1 cellular context compared by ENCODE assay signal in genomic region chr1:18641005-18641941, GRCh38.
TF ChIP-seq lines count a peak whose summit lies in the region.

No MANE protein-coding gene starts in this region.

TF ChIP-seq in HEK293, 187 proteins besides CTCF, POLR2A, EP300 and RAD21 (continued from another document and continues in another):
- TF ChIP-seq, protein P1, sequence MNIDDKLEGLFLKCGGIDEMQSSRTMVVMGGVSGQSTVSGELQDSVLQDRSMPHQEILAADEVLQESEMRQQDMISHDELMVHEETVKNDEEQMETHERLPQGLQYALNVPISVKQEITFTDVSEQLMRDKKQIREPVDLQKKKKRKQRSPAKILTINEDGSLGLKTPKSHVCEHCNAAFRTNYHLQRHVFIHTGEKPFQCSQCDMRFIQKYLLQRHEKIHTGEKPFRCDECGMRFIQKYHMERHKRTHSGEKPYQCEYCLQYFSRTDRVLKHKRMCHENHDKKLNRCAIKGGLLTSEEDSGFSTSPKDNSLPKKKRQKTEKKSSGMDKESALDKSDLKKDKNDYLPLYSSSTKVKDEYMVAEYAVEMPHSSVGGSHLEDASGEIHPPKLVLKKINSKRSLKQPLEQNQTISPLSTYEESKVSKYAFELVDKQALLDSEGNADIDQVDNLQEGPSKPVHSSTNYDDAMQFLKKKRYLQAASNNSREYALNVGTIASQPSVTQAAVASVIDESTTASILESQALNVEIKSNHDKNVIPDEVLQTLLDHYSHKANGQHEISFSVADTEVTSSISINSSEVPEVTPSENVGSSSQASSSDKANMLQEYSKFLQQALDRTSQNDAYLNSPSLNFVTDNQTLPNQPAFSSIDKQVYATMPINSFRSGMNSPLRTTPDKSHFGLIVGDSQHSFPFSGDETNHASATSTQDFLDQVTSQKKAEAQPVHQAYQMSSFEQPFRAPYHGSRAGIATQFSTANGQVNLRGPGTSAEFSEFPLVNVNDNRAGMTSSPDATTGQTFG (tag by site-specific recombination; IDR thresholded peaks at IDR 0.05; ENCODE audit: borderline replicate concordance) = no peak
- TF ChIP-seq ZNF449 (tag by site-specific recombination; IDR thresholded peaks at IDR 0.05) = 0 out of 2 replicates have a peak, but pooled peaks have one; percentile 10
- TF ChIP-seq ZNF169 (tag by site-specific recombination; IDR thresholded peaks at IDR 0.05) = no peak
- TF ChIP-seq, protein P2, sequence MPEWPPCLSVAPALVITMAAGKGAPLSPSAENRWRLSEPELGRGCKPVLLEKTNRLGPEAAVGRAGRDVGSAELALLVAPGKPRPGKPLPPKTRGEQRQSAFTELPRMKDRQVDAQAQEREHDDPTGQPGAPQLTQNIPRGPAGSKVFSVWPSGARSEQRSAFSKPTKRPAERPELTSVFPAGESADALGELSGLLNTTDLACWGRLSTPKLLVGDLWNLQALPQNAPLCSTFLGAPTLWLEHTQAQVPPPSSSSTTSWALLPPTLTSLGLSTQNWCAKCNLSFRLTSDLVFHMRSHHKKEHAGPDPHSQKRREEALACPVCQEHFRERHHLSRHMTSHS (tag by site-specific recombination; IDR thresholded peaks at IDR 0.05) = no peak
- TF ChIP-seq, protein P3, sequence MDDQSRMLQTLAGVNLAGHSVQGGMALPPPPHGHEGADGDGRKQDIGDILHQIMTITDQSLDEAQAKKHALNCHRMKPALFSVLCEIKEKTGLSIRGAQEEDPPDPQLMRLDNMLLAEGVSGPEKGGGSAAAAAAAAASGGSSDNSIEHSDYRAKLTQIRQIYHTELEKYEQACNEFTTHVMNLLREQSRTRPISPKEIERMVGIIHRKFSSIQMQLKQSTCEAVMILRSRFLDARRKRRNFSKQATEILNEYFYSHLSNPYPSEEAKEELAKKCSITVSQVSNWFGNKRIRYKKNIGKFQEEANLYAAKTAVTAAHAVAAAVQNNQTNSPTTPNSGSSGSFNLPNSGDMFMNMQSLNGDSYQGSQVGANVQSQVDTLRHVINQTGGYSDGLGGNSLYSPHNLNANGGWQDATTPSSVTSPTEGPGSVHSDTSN (CRISPR knock-in tag; IDR thresholded peaks at IDR 0.05) = no peak
- no peak for TF ChIP-seq ZBTB1 (tag by site-specific recombination; IDR thresholded peaks at IDR 0.05)
- no peak for TF ChIP-seq SP2 (tag by site-specific recombination; IDR thresholded peaks at IDR 0.05)
- no peak for TF ChIP-seq ZNF561 (tag by site-specific recombination; IDR thresholded peaks at IDR 0.05; ENCODE audit: borderline replicate concordance)
- TF ChIP-seq ZNF157 (tag by site-specific recombination; IDR thresholded peaks at IDR 0.05) = no peak
- TF ChIP-seq HOXA7 (CRISPR knock-in tag; IDR thresholded peaks at IDR 0.05; ENCODE audit: borderline replicate concordance) = no peak
- no peak for TF ChIP-seq ZNF175 (tag by site-specific recombination; IDR thresholded peaks at IDR 0.05)
- peak; percentile 55; the same call in 1 of the 2 replicates for TF ChIP-seq ZNF2 (tag by site-specific recombination; IDR thresholded peaks at IDR 0.05)
- TF ChIP-seq MYNN (tag by site-specific recombination; IDR thresholded peaks at IDR 0.05; ENCODE audit: borderline replicate concordance) = no peak
- TF ChIP-seq ZSCAN16 (tag by site-specific recombination; IDR thresholded peaks at IDR 0.05) = peak; percentile 42; the same call in 1 of the 2 replicates
- TF ChIP-seq ZNF140 (tag by site-specific recombination; IDR thresholded peaks at IDR 0.05) = no peak
- TF ChIP-seq ZNF596 (tag by site-specific recombination; IDR thresholded peaks at IDR 0.05) = no peak
- no peak for TF ChIP-seq ZNF138 (tag by site-specific recombination; IDR thresholded peaks at IDR 0.05; ENCODE audit: borderline replicate concordance)
- no peak for TF ChIP-seq SCRT2 (tag by site-specific recombination; IDR thresholded peaks at IDR 0.05)
- no peak for TF ChIP-seq ZNF214 (tag by site-specific recombination; IDR thresholded peaks at IDR 0.05; ENCODE audit: borderline replicate concordance)
- peak; percentile 85 for TF ChIP-seq ZIC2 (tag by site-specific recombination; IDR thresholded peaks at IDR 0.05)
- TF ChIP-seq KLF7 (tag by site-specific recombination; IDR thresholded peaks at IDR 0.05; ENCODE audit: borderline replicate concordance) = 0 out of 2 replicates have a peak, but pooled peaks have one; percentile 44
- no peak for TF ChIP-seq ZBTB17 (tag by site-specific recombination; IDR thresholded peaks at IDR 0.05)
- no peak for TF ChIP-seq ZNF211 (tag by site-specific recombination; IDR thresholded peaks at IDR 0.05; ENCODE audit: low read depth)
- no peak for TF ChIP-seq ZNF391 (tag by site-specific recombination; IDR thresholded peaks at IDR 0.05; ENCODE audit: borderline replicate concordance, low read depth)
- TF ChIP-seq ZNF776 (tag by site-specific recombination; IDR thresholded peaks at IDR 0.05; ENCODE audit: borderline replicate concordance) = no peak
- TF ChIP-seq ZNF133 (tag by site-specific recombination; IDR thresholded peaks at IDR 0.05) = no peak
- TF ChIP-seq, protein P4, sequence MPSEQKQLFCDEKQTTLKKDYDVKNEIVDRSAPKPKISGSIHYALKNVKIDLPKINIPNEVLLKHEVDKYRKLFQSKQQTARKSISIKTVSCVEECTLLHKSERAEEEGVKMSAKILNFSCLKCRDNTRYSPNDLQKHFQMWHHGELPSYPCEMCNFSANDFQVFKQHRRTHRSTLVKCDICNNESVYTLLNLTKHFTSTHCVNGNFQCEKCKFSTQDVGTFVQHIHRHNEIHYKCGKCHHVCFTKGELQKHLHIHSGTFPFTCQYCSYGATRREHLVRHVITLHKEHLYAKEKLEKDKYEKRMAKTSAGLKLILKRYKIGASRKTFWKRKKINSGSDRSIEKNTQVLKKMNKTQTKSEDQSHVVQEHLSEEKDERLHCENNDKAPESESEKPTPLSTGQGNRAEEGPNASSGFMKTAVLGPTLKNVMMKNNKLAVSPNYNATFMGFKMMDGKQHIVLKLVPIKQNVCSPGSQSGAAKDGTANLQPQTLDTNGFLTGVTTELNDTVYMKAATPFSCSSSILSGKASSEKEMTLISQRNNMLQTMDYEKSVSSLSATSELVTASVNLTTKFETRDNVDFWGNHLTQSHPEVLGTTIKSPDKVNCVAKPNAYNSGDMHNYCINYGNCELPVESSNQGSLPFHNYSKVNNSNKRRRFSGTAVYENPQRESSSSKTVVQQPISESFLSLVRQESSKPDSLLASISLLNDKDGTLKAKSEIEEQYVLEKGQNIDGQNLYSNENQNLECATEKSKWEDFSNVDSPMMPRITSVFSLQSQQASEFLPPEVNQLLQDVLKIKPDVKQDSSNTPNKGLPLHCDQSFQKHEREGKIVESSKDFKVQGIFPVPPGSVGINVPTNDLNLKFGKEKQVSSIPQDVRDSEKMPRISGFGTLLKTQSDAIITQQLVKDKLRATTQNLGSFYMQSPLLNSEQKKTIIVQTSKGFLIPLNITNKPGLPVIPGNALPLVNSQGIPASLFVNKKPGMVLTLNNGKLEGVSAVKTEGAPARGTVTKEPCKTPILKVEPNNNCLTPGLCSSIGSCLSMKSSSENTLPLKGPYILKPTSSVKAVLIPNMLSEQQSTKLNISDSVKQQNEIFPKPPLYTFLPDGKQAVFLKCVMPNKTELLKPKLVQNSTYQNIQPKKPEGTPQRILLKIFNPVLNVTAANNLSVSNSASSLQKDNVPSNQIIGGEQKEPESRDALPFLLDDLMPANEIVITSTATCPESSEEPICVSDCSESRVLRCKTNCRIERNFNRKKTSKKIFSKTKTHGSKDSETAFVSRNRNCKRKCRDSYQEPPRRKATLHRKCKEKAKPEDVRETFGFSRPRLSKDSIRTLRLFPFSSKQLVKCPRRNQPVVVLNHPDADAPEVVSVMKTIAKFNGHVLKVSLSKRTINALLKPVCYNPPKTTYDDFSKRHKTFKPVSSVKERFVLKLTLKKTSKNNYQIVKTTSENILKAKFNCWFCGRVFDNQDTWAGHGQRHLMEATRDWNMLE (tag by site-specific recombination; conservative IDR thresholded peaks at IDR 0.05; ENCODE audit: low read depth) = no peak
- peak; percentile 73 for TF ChIP-seq EGR2 (tag by site-specific recombination; IDR thresholded peaks at IDR 0.05; ENCODE audit: low read depth)
- no peak for TF ChIP-seq ZNF311 (tag by site-specific recombination; IDR thresholded peaks at IDR 0.05; ENCODE audit: borderline replicate concordance)
- TF ChIP-seq YY2 (tag by site-specific recombination; IDR thresholded peaks at IDR 0.05) = no peak
- no peak for TF ChIP-seq HIC1 (tag by site-specific recombination; IDR thresholded peaks at IDR 0.05)
- no peak for TF ChIP-seq FEZF1 (tag by site-specific recombination; IDR thresholded peaks at IDR 0.05)
- peak; percentile 77 for TF ChIP-seq ZNF423 (tag by site-specific recombination; IDR thresholded peaks at IDR 0.05)
- no peak for TF ChIP-seq ZNF184 (tag by site-specific recombination; IDR thresholded peaks at IDR 0.05)
- no peak for TF ChIP-seq ZNF514 (tag by site-specific recombination; IDR thresholded peaks at IDR 0.05)
- TF ChIP-seq ZNF146 (tag by site-specific recombination; IDR thresholded peaks at IDR 0.05) = no peak
- TF ChIP-seq, protein P5, sequence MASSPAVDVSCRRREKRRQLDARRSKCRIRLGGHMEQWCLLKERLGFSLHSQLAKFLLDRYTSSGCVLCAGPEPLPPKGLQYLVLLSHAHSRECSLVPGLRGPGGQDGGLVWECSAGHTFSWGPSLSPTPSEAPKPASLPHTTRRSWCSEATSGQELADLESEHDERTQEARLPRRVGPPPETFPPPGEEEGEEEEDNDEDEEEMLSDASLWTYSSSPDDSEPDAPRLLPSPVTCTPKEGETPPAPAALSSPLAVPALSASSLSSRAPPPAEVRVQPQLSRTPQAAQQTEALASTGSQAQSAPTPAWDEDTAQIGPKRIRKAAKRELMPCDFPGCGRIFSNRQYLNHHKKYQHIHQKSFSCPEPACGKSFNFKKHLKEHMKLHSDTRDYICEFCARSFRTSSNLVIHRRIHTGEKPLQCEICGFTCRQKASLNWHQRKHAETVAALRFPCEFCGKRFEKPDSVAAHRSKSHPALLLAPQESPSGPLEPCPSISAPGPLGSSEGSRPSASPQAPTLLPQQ (tag by site-specific recombination; IDR thresholded peaks at IDR 0.05) = no peak
- no peak for TF ChIP-seq ZNF626 (tag by site-specific recombination; IDR thresholded peaks at IDR 0.05)
- peak; percentile 81 for TF ChIP-seq ZNF366 (tag by site-specific recombination; conservative IDR thresholded peaks at IDR 0.05)
- TF ChIP-seq TRIM28 (IDR thresholded peaks at IDR 0.05; ENCODE audit: borderline replicate concordance, low read length) = 0 out of 2 replicates have a peak, but pooled peaks have one; percentile 28
- TF ChIP-seq WT1 (tag by site-specific recombination; IDR thresholded peaks at IDR 0.05) = peak; percentile 91
- TF ChIP-seq, protein P6, sequence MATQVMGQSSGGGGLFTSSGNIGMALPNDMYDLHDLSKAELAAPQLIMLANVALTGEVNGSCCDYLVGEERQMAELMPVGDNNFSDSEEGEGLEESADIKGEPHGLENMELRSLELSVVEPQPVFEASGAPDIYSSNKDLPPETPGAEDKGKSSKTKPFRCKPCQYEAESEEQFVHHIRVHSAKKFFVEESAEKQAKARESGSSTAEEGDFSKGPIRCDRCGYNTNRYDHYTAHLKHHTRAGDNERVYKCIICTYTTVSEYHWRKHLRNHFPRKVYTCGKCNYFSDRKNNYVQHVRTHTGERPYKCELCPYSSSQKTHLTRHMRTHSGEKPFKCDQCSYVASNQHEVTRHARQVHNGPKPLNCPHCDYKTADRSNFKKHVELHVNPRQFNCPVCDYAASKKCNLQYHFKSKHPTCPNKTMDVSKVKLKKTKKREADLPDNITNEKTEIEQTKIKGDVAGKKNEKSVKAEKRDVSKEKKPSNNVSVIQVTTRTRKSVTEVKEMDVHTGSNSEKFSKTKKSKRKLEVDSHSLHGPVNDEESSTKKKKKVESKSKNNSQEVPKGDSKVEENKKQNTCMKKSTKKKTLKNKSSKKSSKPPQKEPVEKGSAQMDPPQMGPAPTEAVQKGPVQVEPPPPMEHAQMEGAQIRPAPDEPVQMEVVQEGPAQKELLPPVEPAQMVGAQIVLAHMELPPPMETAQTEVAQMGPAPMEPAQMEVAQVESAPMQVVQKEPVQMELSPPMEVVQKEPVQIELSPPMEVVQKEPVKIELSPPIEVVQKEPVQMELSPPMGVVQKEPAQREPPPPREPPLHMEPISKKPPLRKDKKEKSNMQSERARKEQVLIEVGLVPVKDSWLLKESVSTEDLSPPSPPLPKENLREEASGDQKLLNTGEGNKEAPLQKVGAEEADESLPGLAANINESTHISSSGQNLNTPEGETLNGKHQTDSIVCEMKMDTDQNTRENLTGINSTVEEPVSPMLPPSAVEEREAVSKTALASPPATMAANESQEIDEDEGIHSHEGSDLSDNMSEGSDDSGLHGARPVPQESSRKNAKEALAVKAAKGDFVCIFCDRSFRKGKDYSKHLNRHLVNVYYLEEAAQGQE (tag by site-specific recombination; IDR thresholded peaks at IDR 0.05) = no peak
- TF ChIP-seq ZBTB8A (tag by site-specific recombination; IDR thresholded peaks at IDR 0.05) = peak; percentile 57
- TF ChIP-seq KLF9 (tag by site-specific recombination; IDR thresholded peaks at IDR 0.05; ENCODE audit: low read depth) = 0 out of 2 replicates have a peak, but pooled peaks have one; percentile 9
- no peak for TF ChIP-seq MEIS1 (CRISPR knock-in tag; IDR thresholded peaks at IDR 0.05; ENCODE audit: borderline replicate concordance)
- no peak for TF ChIP-seq ZNF785 (tag by site-specific recombination; IDR thresholded peaks at IDR 0.05)
- TF ChIP-seq KLF1 (tag by site-specific recombination; IDR thresholded peaks at IDR 0.05) = peak; percentile 54
- no peak for TF ChIP-seq ZBTB21 (tag by site-specific recombination; IDR thresholded peaks at IDR 0.05)
- no peak for TF ChIP-seq ZNF248 (tag by site-specific recombination; IDR thresholded peaks at IDR 0.05)
- TF ChIP-seq OVOL3 (tag by site-specific recombination; IDR thresholded peaks at IDR 0.05) = no peak
- TF ChIP-seq ZNF155 (tag by site-specific recombination; IDR thresholded peaks at IDR 0.05) = no peak
